In genomic region chr1:94792876-94793605, GRCh38 we compare ENCODE assay signal across 8 cellular contexts. TPM values are rescaled to one million over a fixed set of nuclear protein-coding genes. Genes with fewer than 3 reads are reported as not detected.
A peak's percentile ranks its signal among the peaks of the same experiment; 100 is the strongest.
DNase-seq lines count a peak whose midpoint lies in the region; ATAC-seq and TF ChIP-seq lines count a peak whose summit lies in the region.

No MANE protein-coding gene starts in this region.

- H3K9me3 Mint-ChIP-seq in chondrocyte (ENCODE audit: low read depth): no peaks in the 10 kb centered on the region
- peaks cover 5% of the 10 kb centered on the region for H3K9me3 Mint-ChIP-seq in osteocyte (ENCODE audit: unreplicated experiment)

- H3K4me1 Mint-ChIP-seq in chondrocyte (ENCODE audit: low read depth) (peaks cover 51% of the 10 kb centered on the region), osteocyte (ENCODE audit: unreplicated experiment) (peaks cover 40% of the 10 kb centered on the region)

- no peaks in the 10 kb centered on the region for H3K36me3 Mint-ChIP-seq in chondrocyte (ENCODE audit: low read depth)
- peaks cover 3% of the 10 kb centered on the region for H3K36me3 Mint-ChIP-seq in osteocyte (ENCODE audit: unreplicated experiment)

- H3K27me3 Mint-ChIP-seq in chondrocyte (ENCODE audit: low read depth) (no peaks in the 10 kb centered on the region), osteocyte (ENCODE audit: unreplicated experiment) (no peaks in the 10 kb centered on the region)

- TF ChIP-seq CTCF in chondrocyte (IDR thresholded peaks at IDR 0.05) (no peak), osteocyte (IDR thresholded peaks at IDR 0.05) (no peak)

- DNase-seq in chondrocyte (ENCODE audit: low spot score): no peak
- no peak for DNase-seq in osteocyte (ENCODE audit: extremely low spot score, unreplicated experiment)
- DNase-seq in D341Med (ENCODE audit: low spot score): no peak
- DNase-seq in stimulated activated naive CD4-positive, alpha-beta T cell treated with Interleukin-2 at 50 U/mL for 16 hours (lab: John Stamatoyannopoulos, UW): no peak
- DNase-seq in NCI-H1048 (lab: John Stamatoyannopoulos, UW): no peak
- no peak for DNase-seq in activated naive CD4-positive, alpha-beta T cell treated with Interleukin-2 at 50 U/mL for 16 hours

- peak overlapping the region; percentile 11 for H3K4me3 Mint-ChIP-seq in chondrocyte (ENCODE audit: unreplicated experiment)
- H3K4me3 Mint-ChIP-seq in osteocyte (ENCODE audit: unreplicated experiment): peak overlapping the region; percentile 38

- ATAC-seq in GM19023 (IDR thresholded peaks at IDR 0.05; ENCODE audit: unreplicated experiment) (peak; percentile 14), HG03108 (IDR thresholded peaks at IDR 0.05; ENCODE audit: unreplicated experiment) (peak; percentile 22)

- H3K27ac Mint-ChIP-seq in chondrocyte (ENCODE audit: unreplicated experiment) (peak overlapping the region; percentile 89), osteocyte (ENCODE audit: unreplicated experiment) (peak overlapping the region; percentile 89)

RNA-seq across cellular contexts. Expression of gene SLC44A3, which starts 27.1 kb away (rescaled TPM):
- total RNA-seq in chondrocyte: 1.5 to 2.5 TPM (median 2.2 TPM) in 3 replicates
- total RNA-seq in osteocyte: 2.8 and 3.6 TPM in 2 replicates
